In the genomic region with DNA sequence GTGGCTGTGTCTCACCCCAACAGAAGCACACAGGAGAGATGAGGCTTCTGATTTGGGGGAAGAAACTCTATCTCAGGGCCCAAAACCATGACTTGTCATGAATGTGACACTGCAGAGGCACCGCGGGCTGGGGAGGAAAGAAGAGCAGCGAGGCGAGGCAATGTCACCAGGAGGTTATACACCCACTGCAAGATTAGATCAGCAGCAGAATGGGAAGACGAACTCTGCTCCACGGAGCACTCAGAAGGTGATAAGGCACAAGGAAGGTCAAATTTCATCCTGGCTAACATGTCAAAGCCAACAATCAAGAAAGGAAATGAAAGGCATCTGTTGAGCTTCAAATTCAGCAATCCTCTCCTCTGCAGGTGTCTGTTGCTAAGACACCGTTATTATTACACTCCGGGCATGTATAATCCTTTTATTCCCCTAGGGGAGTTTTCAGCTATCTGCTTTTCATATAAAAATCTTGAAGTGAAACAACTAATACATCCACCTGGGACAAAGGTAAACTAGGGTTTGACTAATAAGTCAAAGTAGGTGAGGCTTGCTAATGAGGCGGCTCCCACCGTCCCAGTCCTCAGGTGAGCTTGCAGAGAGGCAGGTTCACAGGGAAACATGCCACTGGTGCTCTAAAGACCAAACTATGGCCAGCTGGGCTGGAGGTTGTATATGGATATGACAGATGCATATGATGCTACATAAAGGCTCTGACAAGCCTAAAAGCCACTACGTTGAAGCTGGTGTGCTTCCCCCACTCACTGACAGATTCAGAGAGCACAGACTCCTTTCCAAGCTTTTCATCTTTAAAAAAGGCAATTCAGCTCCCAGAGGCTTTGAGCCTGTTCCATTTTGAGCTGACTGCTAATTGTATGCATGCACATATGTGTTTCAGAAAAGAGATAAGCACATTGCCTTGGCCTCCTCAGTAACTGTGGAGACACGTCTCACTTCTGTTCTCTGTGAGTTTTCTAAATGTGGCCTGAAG, we compare ENCODE assay signal across 14 cellular contexts.
DNase-seq lines count a peak whose midpoint lies in the region; ATAC-seq lines count a peak whose summit lies in the region.
"Had no signal": no experiment of that assay in that cellular context is flagged by ENCODE, and none has a peak within 500 bp of the region (broad histone marks: within the 10 kb centered on the region; RNA-seq: fewer than 3 reads in every experiment).

No MANE protein-coding gene starts in this region.

- ATAC-seq in activated naive CD8-positive, alpha-beta T cell treated with anti-CD3 and anti-CD28 coated beads, Interleukin-2, amount 10 ng/mL, durations not matched to agents 7 days and 5 days (ENCODE audit: low read depth), result peak; percentile 36
- peak; percentile 27 to 29 for ATAC-seq in naive thymus-derived CD8-positive, alpha-beta T cell
- ATAC-seq in GM18867 (IDR thresholded peaks at IDR 0.05; ENCODE audit: unreplicated experiment) (no peak), HG02642 (IDR thresholded peaks at IDR 0.05; ENCODE audit: poor library complexity, unreplicated experiment) (no peak)
- ATAC-seq: upper lobe of right lung had no signal

- no peaks in the 10 kb centered on the region for H3K36me3 ChIP-seq in H7 (replicated peaks; ENCODE audit: control insufficient read depth, insufficient read depth, low read length)
- H3K36me3 ChIP-seq: BE2C, sigmoid colon, upper lobe of right lung had no signal

- no peak overlapping the region for H3K4me3 Mint-ChIP-seq in activated naive CD8-positive, alpha-beta T cell treated with anti-CD3 and anti-CD28 coated beads, Interleukin-2, amount 10 ng/mL, durations not matched to agents 7 days and 5 days
- H3K4me3 Mint-ChIP-seq in naive thymus-derived CD8-positive, alpha-beta T cell, result peak overlapping the region in 2 of 10 donors; percentile 6 to 31

- peaks cover 4% of the 10 kb centered on the region for H3K9me3 Mint-ChIP-seq in activated naive CD8-positive, alpha-beta T cell treated with anti-CD3 and anti-CD28 coated beads, Interleukin-2, amount 10 ng/mL, durations not matched to agents 7 days and 5 days
- H3K9me3 Mint-ChIP-seq in naive thymus-derived CD8-positive, alpha-beta T cell, result peaks cover 0 to 3% (median 0%) of the 10 kb centered on the region in 9 donors

- DNase-seq in DMS 273 (lab: John Stamatoyannopoulos, UW; ENCODE audit: unreplicated experiment) (peak; percentile 81), NCI-H187 treated with DMSO at 0.1 percent for 48 hours (lab: John Stamatoyannopoulos, UW) (peak; percentile 79), H7 (no peak)
- DNase-seq in activated naive CD8-positive, alpha-beta T cell treated with anti-CD3 and anti-CD28 coated beads, Interleukin-2, amount 10 ng/mL, durations not matched to agents 7 days and 5 days, result no peak
- no peak for DNase-seq in naive thymus-derived CD8-positive, alpha-beta T cell
- no peak for DNase-seq in activated naive CD4-positive, alpha-beta T cell (lab: John Stamatoyannopoulos, UW)
- DNase-seq: activated T-cell treated with anti-CD3 and anti-CD28 coated beads, Interleukin-2, amount 50 U/mL, for 1 hour; BE2C; erythroblast; MV-4-11; sigmoid colon; upper lobe of right lung had no signal

- peaks cover 10% of the 10 kb centered on the region for H3K4me1 Mint-ChIP-seq in activated naive CD8-positive, alpha-beta T cell treated with anti-CD3 and anti-CD28 coated beads, Interleukin-2, amount 10 ng/mL, durations not matched to agents 7 days and 5 days
- H3K4me1 Mint-ChIP-seq in naive thymus-derived CD8-positive, alpha-beta T cell, result peaks cover 18 to 46% (median 32%) of the 10 kb centered on the region in 4 donors

- no peaks in the 10 kb centered on the region for H3K27me3 ChIP-seq in H7 (ENCODE audit: control insufficient read depth, insufficient read depth, low read length)
- H3K27me3 ChIP-seq: BE2C, sigmoid colon, upper lobe of right lung had no signal

- POLR2A ChIA-PET in activated naive CD8-positive, alpha-beta T cell treated with anti-CD3 and anti-CD28 coated beads, Interleukin-2, amount 10 ng/mL, durations not matched to agents 7 days and 5 days (lab: Charles Lee), result no interaction called here
- POLR2A ChIA-PET in naive thymus-derived CD8-positive, alpha-beta T cell (lab: Charles Lee), result interaction anchor here (0.9 kb wide), 1 partner anchor 14 kb away, joined by 3 read pairs; no protein-coding TSS in a partner anchor

- H3K27me3 Mint-ChIP-seq in activated naive CD8-positive, alpha-beta T cell treated with anti-CD3 and anti-CD28 coated beads, Interleukin-2, amount 10 ng/mL, durations not matched to agents 7 days and 5 days, result no peaks in the 10 kb centered on the region
- H3K27me3 Mint-ChIP-seq in naive thymus-derived CD8-positive, alpha-beta T cell, result no peaks in the 10 kb centered on the region

- H3K27ac Mint-ChIP-seq in activated naive CD8-positive, alpha-beta T cell treated with anti-CD3 and anti-CD28 coated beads, Interleukin-2, amount 10 ng/mL, durations not matched to agents 7 days and 5 days, result peak overlapping the region; percentile 3
- peak overlapping the region; percentile 6 to 85 (median 67) for H3K27ac Mint-ChIP-seq in naive thymus-derived CD8-positive, alpha-beta T cell

- H3K4me3 ChIP-seq in H7 (ENCODE audit: insufficient read depth, low read depth, low read length), result no peak overlapping the region
- H3K4me3 ChIP-seq: sigmoid colon, upper lobe of right lung had no signal

- peaks cover 12% of the 10 kb centered on the region for H3K36me3 Mint-ChIP-seq in activated naive CD8-positive, alpha-beta T cell treated with anti-CD3 and anti-CD28 coated beads, Interleukin-2, amount 10 ng/mL, durations not matched to agents 7 days and 5 days
- peaks cover 10 to 73% (median 23%) of the 10 kb centered on the region in 3 donors for H3K36me3 Mint-ChIP-seq in naive thymus-derived CD8-positive, alpha-beta T cell

Comparison
In these comparisons a context has a peak if more than half of its experiments do, and no peak if none do; other contexts are left out.
1. DNase-seq: peak in DMS 273 (single experiment) and NCI-H187 treated with DMSO at 0.1 percent for 48 hours (single experiment); none in activated naive CD8-positive, alpha-beta T cell treated with anti-CD3 and anti-CD28 coated beads, Interleukin-2, amount 10 ng/mL, durations not matched to agents 7 days and 5 days (single experiment), naive thymus-derived CD8-positive, alpha-beta T cell (0 of 10), activated naive CD4-positive, alpha-beta T cell (0 of 4) and H7 (single experiment).
2. ATAC-seq: peak in activated naive CD8-positive, alpha-beta T cell treated with anti-CD3 and anti-CD28 coated beads, Interleukin-2, amount 10 ng/mL, durations not matched to agents 7 days and 5 days (single experiment) and naive thymus-derived CD8-positive, alpha-beta T cell (2 of 2); none in GM18867 (single experiment) and HG02642 (single experiment).